23 cellular contexts compared by ENCODE assay signal in the genomic region with DNA sequence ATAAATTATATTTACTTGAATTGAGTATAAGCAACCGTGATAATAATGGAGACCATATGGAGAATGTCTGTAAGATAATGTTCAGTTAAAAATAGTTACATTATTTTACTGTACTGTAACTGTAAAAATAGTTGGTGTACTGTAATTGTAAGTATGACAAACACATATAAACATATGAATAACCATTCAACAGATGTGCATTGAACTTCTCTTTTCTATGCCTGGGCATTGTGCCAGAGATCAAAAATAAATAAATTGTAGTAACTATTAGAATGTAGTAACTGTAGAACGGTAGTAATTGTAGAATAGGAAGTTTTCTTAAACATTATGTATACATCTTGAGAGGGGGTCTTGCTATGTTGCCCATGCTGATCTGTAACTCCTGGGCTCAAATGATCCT.
DNase-seq lines count a peak whose midpoint lies in the region; ATAC-seq and TF ChIP-seq lines count a peak whose summit lies in the region.
"Had no signal": no experiment of that assay in that cellular context is flagged by ENCODE, and none has a peak within 500 bp of the region (broad histone marks: within the 10 kb centered on the region; RNA-seq: fewer than 3 reads in every experiment).

No MANE protein-coding gene starts in this region.

- peaks cover 4% of the 10 kb centered on the region; the same call in 1 of the 2 replicates for H3K27me3 Mint-ChIP-seq in HFFc6 (ENCODE audit: insufficient read depth)
- H3K27me3 Mint-ChIP-seq: CD4-positive, alpha-beta T cell had no signal

- H3K36me3 ChIP-seq in RWPE2 (ENCODE audit: low read depth) (0 out of 2 replicates have a peak, but pooled peaks cover 5% of the 10 kb centered on the region), lower lobe of right lung (peaks cover 54% of the 10 kb centered on the region)

- no peaks in the 10 kb centered on the region; the same call in 1 of the 2 replicates for H3K9me3 Mint-ChIP-seq in HFFc6
- H3K9me3 Mint-ChIP-seq: CD4-positive, alpha-beta T cell had no signal

- intact Hi-C loops in lower lobe of right lung (cut with DNase I): no loop called here

- DNase-seq in EH (ENCODE audit: low read depth) (peak; percentile 70), HFFc6 (peak; percentile 30), RWPE2 (ENCODE audit: low spot score) (no peak), iris pigment epithelial cell (ENCODE audit: low read depth) (peak; percentile 42), lower lobe of right lung (no peak), activated T-cell treated with anti-CD3 and anti-CD28 coated beads for 4 hours (no peak), HK-2 (ENCODE audit: unreplicated experiment) (no peak)
- DNase-seq in activated CD4-positive, alpha-beta T cell treated with anti-CD3 and anti-CD28 coated beads, Interleukin-2, amount 50 U/mL, for 48 hours: no peak
- DNase-seq: Caco-2; CD4-positive, alpha-beta T cell; DND-41; GF-D8; MG63; NCI-H1092; NCI-H1436; NCI-H1930; NCI-H2227 treated with DMSO at 0.1 percent for 48 hours; NCI-H510A; Right ventricle myocardium superior; SW 1271 had no signal

- H3K4me1 ChIP-seq in RWPE2 (ENCODE audit: insufficient read depth, poor library complexity, severe bottlenecking) (peaks cover 22% of the 10 kb centered on the region), lower lobe of right lung (peaks cover 10% of the 10 kb centered on the region)
- H3K4me1 ChIP-seq: BLaER1 had no signal

- peak overlapping the region; percentile 56 for H3K27ac ChIP-seq in RWPE2 (ENCODE audit: poor library complexity, severe bottlenecking)
- no peak overlapping the region for H3K27ac ChIP-seq in lower lobe of right lung
- H3K27ac ChIP-seq: BLaER1 had no signal

- H3K9me3 ChIP-seq in RWPE2 (ENCODE audit: severe bottlenecking): no peaks in the 10 kb centered on the region
- H3K9me3 ChIP-seq in lower lobe of right lung: no peaks in the 10 kb centered on the region
- H3K9me3 ChIP-seq: A549, BLaER1, Caco-2, MG63 had no signal

- H3K4me1 Mint-ChIP-seq in HFFc6 (ENCODE audit: low read depth): peaks cover 73% of the 10 kb centered on the region

- H3K4me3 Mint-ChIP-seq in HFFc6: no peak overlapping the region
- H3K4me3 Mint-ChIP-seq: CD4-positive, alpha-beta T cell had no signal

- no peaks in the 10 kb centered on the region for H3K27me3 ChIP-seq in RWPE2 (ENCODE audit: insufficient read depth, poor library complexity, severe bottlenecking)
- no peaks in the 10 kb centered on the region for H3K27me3 ChIP-seq in lower lobe of right lung (ENCODE audit: low read depth)
- H3K27me3 ChIP-seq: BLaER1, MG63 had no signal

- H3K27ac Mint-ChIP-seq in HFFc6: no peak overlapping the region
- H3K27ac Mint-ChIP-seq: CD4-positive, alpha-beta T cell had no signal

- peaks cover 23% of the 10 kb centered on the region for H3K36me3 Mint-ChIP-seq in HFFc6 (ENCODE audit: low read depth)

- ATAC-seq in RWPE2 (ENCODE audit: low read depth) (no peak), lower lobe of right lung (no peak)
- ATAC-seq: K562 had no signal

- no peak for TF ChIP-seq CTCF in HFFc6 (IDR thresholded peaks at IDR 0.05)
- TF ChIP-seq CTCF in RWPE2 (IDR thresholded peaks at IDR 0.05; ENCODE audit: poor library complexity, severe bottlenecking): no peak
- TF ChIP-seq CTCF in lower lobe of right lung (IDR thresholded peaks at IDR 0.05): no peak

- H3K4me3 ChIP-seq in RWPE2 (ENCODE audit: severe bottlenecking) (no peak overlapping the region), lower lobe of right lung (no peak overlapping the region)
- H3K4me3 ChIP-seq: A549, BLaER1, K562, MG63 had no signal

Comparison
In these comparisons a context has a peak if more than half of its experiments do, and no peak if none do; other contexts are left out.
1. DNase-seq: peak in EH (single experiment), HFFc6 (single experiment) and iris pigment epithelial cell (single experiment); none in RWPE2 (single experiment), activated CD4-positive, alpha-beta T cell treated with anti-CD3 and anti-CD28 coated beads, Interleukin-2, amount 50 U/mL, for 48 hours (0 of 2), lower lobe of right lung (single experiment), activated T-cell treated with anti-CD3 and anti-CD28 coated beads for 4 hours (single experiment) and HK-2 (single experiment).